12 cellular contexts compared by ENCODE assay signal in the genomic region with DNA sequence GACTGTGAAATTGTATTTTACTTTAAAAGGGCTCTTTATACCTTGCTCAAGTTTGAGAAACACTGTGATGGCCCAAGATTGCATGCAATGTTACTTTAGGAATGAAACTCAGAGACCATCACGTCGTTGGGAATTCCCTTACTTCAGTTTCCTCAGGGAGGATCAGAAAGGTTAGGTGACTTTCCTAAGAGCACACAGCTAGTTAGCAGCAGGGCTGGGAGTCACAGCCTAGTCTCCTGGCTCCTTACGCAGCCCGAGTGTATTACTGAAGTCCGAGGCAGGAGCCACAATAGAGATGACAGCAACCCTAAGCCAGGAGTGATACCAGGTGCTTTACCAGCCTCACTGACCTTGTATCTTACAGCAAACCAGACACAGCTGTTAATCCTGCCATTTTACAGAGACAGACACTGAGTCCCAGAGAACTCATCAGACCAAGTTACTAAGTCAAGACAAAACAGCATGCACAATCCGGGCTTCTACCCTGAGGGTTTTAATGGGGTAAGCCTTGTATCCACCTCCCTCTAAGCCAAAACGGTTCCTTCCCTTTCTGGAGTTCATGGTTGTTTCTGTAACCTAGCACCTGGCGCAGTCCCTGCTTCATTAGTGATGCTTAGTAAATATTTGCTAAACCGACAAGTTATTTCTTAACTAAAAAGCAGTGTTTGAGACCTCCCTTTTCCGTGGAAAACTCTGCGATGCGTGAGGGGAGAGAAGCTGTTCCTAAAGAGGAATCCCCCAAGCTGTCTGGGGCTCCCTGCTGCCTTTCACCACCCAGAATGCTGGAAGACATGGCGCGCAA.
DNase-seq lines count a peak whose midpoint lies in the region; ATAC-seq and TF ChIP-seq lines count a peak whose summit lies in the region.
"Had no signal": no experiment of that assay in that cellular context is flagged by ENCODE, and none has a peak within 500 bp of the region (broad histone marks: within the 10 kb centered on the region; RNA-seq: fewer than 3 reads in every experiment).

No MANE protein-coding gene starts in this region.

- intact Hi-C loops in Calu3 (cut with micrococcal nuclease; ENCODE audit: unreplicated experiment) = no loop called here
- intact Hi-C loops in thyroid gland (cut with DNase I) = no loop called here

- H3K4me1 ChIP-seq in BLaER1 treated with 17β-estradiol and CSF1 and Interleukin-3, amounts not matched to agents 10 nM and 100 nM = peaks cover 18 to 90% (median 58%) of the 10 kb centered on the region in 10 experiments
- H3K4me1 ChIP-seq in HUES64 (ENCODE audit: insufficient read depth, low read length) (peaks cover 22% of the 10 kb centered on the region), thyroid gland (no peaks in the 10 kb centered on the region)

- no peaks in the 10 kb centered on the region for H3K27me3 Mint-ChIP-seq in WTC11 (ENCODE audit: low read depth)
- no peaks in the 10 kb centered on the region for H3K27me3 Mint-ChIP-seq in Calu3 (ENCODE audit: unreplicated experiment)
- H3K27me3 Mint-ChIP-seq in T-cell = no peaks in the 10 kb centered on the region

- peaks cover 0 to 24% (median 0%) of the 10 kb centered on the region in 11 experiments; a peak in 2 of 22 replicates for H4K20me1 ChIP-seq in BLaER1 treated with 17β-estradiol and CSF1 and Interleukin-3, amounts not matched to agents 10 nM and 100 nM

- peaks cover 17% of the 10 kb centered on the region for H3K4me1 Mint-ChIP-seq in WTC11
- no peaks in the 10 kb centered on the region for H3K4me1 Mint-ChIP-seq in Calu3 (ENCODE audit: low read depth, unreplicated experiment)
- no peaks in the 10 kb centered on the region for H3K4me1 Mint-ChIP-seq in T-cell

- WGBS in HUES64 = 73% methylated on average over 14 of the region's 14 CpGs
- WGBS in thyroid gland, 2 donors = 84 to 90% methylated on average over 14 of the region's 14 CpGs

- peak overlapping the region in 9 of 10 experiments; percentile 17 to 51 (median 41); a peak in 14 of 20 replicates for H3K4me3 ChIP-seq in BLaER1 treated with 17β-estradiol and CSF1 and Interleukin-3, amounts not matched to agents 10 nM and 100 nM
- H3K4me3 ChIP-seq in HUES64 (ENCODE audit: low read length) (no peak overlapping the region), thyroid gland (replicated peaks in 1 of 3) (no peak overlapping the region)

- DNase-seq in WTC11 (ENCODE audit: low spot score) = no peak
- DNase-seq in kidney tubule cell (ENCODE audit: low spot score) = peak; percentile 23
- DNase-seq in Calu3 = no peak
- DNase-seq in T-cell = no peak
- no peak for DNase-seq in NK-92 treated with Interleukin-12 subunit alpha and Interleukin-12 subunit beta, amount 100 ng/mL, for 24 hours (lab: John Stamatoyannopoulos, UW)
- DNase-seq in thyroid gland = no peak
- DNase-seq: activated CD4-positive, alpha-beta T cell treated with anti-CD3 and anti-CD28 coated beads, Interleukin-2, amount 50 U/mL, for 48 hours; cortex of kidney; Right ventricle myocardium superior had no signal

- CTCF ChIA-PET in WTC11 (lab: Charles Lee) (interaction anchor here (1.0 to 1.6 kb wide), 5 partner anchors 13 to 438 kb away, joined by 3 to 5 read pairs (median 3); no protein-coding TSS in a partner anchor), Calu3 (lab: Charles Lee) (no interaction called here), T-cell (lab: Charles Lee) (no interaction called here)

- H3K27me3 ChIP-seq in BLaER1 treated with 17β-estradiol and CSF1 and Interleukin-3, amounts not matched to agents 10 nM and 100 nM = no peaks in the 10 kb centered on the region
- no peaks in the 10 kb centered on the region for H3K27me3 ChIP-seq in HUES64 (ENCODE audit: insufficient read depth, low read length)
- no peaks in the 10 kb centered on the region for H3K27me3 ChIP-seq in thyroid gland

- TF ChIP-seq POLR2A in thyroid gland (IDR thresholded peaks at IDR 0.05) = no peak

- peaks cover 0 to 14% (median 0%) of the 10 kb centered on the region in 11 experiments; a peak in 1 of 22 replicates for H3K9me3 ChIP-seq in BLaER1 treated with 17β-estradiol and CSF1 and Interleukin-3, amounts not matched to agents 10 nM and 100 nM (replicated peaks in 1 of 11)
- H3K9me3 ChIP-seq in HUES64 (ENCODE audit: insufficient read depth, low read depth, low read length) = no peaks in the 10 kb centered on the region
- no peaks in the 10 kb centered on the region for H3K9me3 ChIP-seq in thyroid gland

- H3K9ac ChIP-seq in BLaER1 treated with 17β-estradiol and CSF1 and Interleukin-3, amounts not matched to agents 10 nM and 100 nM = peak overlapping the region in 10 of 11 experiments; percentile 26 to 87 (median 75); a peak in 19 of 22 replicates
- peak overlapping the region; percentile 47; the same call in 1 of the 2 replicates for H3K9ac ChIP-seq in HUES64 (ENCODE audit: low read depth, low read length)

- no peak for TF ChIP-seq CTCF in WTC11 (IDR thresholded peaks at IDR 0.05)
- TF ChIP-seq CTCF in Calu3 (IDR thresholded peaks at IDR 0.05; ENCODE audit: unreplicated experiment) = no peak
- TF ChIP-seq CTCF in thyroid gland (IDR thresholded peaks at IDR 0.05) = no peak

- H3K9me3 Mint-ChIP-seq in WTC11 = no peaks in the 10 kb centered on the region
- no peaks in the 10 kb centered on the region for H3K9me3 Mint-ChIP-seq in Calu3 (ENCODE audit: low read depth, unreplicated experiment)
- H3K9me3 Mint-ChIP-seq in T-cell = no peaks in the 10 kb centered on the region
- H3K9me3 Mint-ChIP-seq: activated T-helper 1 cell treated with anti-CD3 and anti-CD28 coated beads, Interleukin-12 subunit alpha, Interleukin-12 subunit beta, Interleukin-2, Interleukin-4 antibody, amounts not matched to agents 30 ng/mL and 10 ng/mL and 1 ng/mL, durations not matched to agents 14 hours and 24 hours and 36 hours had no signal

- no peak overlapping the region for H3K4me3 Mint-ChIP-seq in WTC11
- no peak overlapping the region for H3K4me3 Mint-ChIP-seq in Calu3 (ENCODE audit: low read depth, unreplicated experiment)
- no peak overlapping the region for H3K4me3 Mint-ChIP-seq in T-cell
- H3K4me3 Mint-ChIP-seq: activated T-helper 1 cell treated with anti-CD3 and anti-CD28 coated beads, Interleukin-12 subunit alpha, Interleukin-12 subunit beta, Interleukin-2, Interleukin-4 antibody, amounts not matched to agents 30 ng/mL and 10 ng/mL and 1 ng/mL, durations not matched to agents 14 hours and 24 hours and 36 hours had no signal

- peak overlapping the region; percentile 73 to 94 (median 82) for H3K4me2 ChIP-seq in BLaER1 treated with 17β-estradiol and CSF1 and Interleukin-3, amounts not matched to agents 10 nM and 100 nM

- H3K27ac Mint-ChIP-seq in WTC11 = peak overlapping the region; percentile 78
- H3K27ac Mint-ChIP-seq in Calu3 (ENCODE audit: unreplicated experiment) = no peak overlapping the region
- no peak overlapping the region for H3K27ac Mint-ChIP-seq in T-cell
- H3K27ac Mint-ChIP-seq: activated T-helper 1 cell treated with anti-CD3 and anti-CD28 coated beads, Interleukin-12 subunit alpha, Interleukin-12 subunit beta, Interleukin-2, Interleukin-4 antibody, amounts not matched to agents 30 ng/mL and 10 ng/mL and 1 ng/mL, durations not matched to agents 14 hours and 24 hours and 36 hours had no signal

- peaks cover 25 to 54% (median 37%) of the 10 kb centered on the region in 11 experiments for H3K36me3 ChIP-seq in BLaER1 treated with 17β-estradiol and CSF1 and Interleukin-3, amounts not matched to agents 10 nM and 100 nM
- H3K36me3 ChIP-seq in HUES64 (ENCODE audit: insufficient read depth, low read length) (peaks cover 12% of the 10 kb centered on the region), thyroid gland (no peaks in the 10 kb centered on the region)

- peak overlapping the region in 9 of 11 experiments; percentile 39 to 97 (median 87); a peak in 17 of 22 replicates for H3K27ac ChIP-seq in BLaER1 treated with 17β-estradiol and CSF1 and Interleukin-3, amounts not matched to agents 10 nM and 100 nM
- peak overlapping the region; percentile 58; the same call in 1 of the 2 replicates for H3K27ac ChIP-seq in HUES64 (ENCODE audit: low read depth, low read length)
- H3K27ac ChIP-seq in thyroid gland = no peak overlapping the region

- ATAC-seq in WTC11 (no peak), T-cell (replicated peaks in 1 of 4) (no peak)

- H3K36me3 Mint-ChIP-seq in WTC11 = no peaks in the 10 kb centered on the region; the same call in 1 of the 2 replicates
- H3K36me3 Mint-ChIP-seq in Calu3 (ENCODE audit: insufficient read depth, unreplicated experiment) = no peaks in the 10 kb centered on the region
- peaks cover 48% of the 10 kb centered on the region for H3K36me3 Mint-ChIP-seq in T-cell

- POLR2A ChIA-PET in WTC11 (lab: Charles Lee) = no interaction called here
- POLR2A ChIA-PET in T-cell (lab: Charles Lee) = no interaction called here

- no TSS peak for BruUV-seq in Calu3 (replicated peaks; lab: Mats Ljungman, UMichigan)

TF ChIP-seq in WTC11, 78 proteins besides CTCF, POLR2A, EP300 and RAD21 (continues in another document):
- TF ChIP-seq ZNF423 (CRISPR knock-in tag; IDR thresholded peaks at IDR 0.05) = no peak
- no peak for TF ChIP-seq ZNF263 (CRISPR knock-in tag; IDR thresholded peaks at IDR 0.05; ENCODE audit: low read depth)
- no peak for TF ChIP-seq TEAD4 (CRISPR knock-in tag; IDR thresholded peaks at IDR 0.05)
- no peak for TF ChIP-seq ZNF219 (CRISPR knock-in tag; IDR thresholded peaks at IDR 0.05; ENCODE audit: borderline replicate concordance)
- no peak for TF ChIP-seq CBFB (CRISPR knock-in tag; IDR thresholded peaks at IDR 0.05; ENCODE audit: low read depth)
- TF ChIP-seq FOXK1 (CRISPR knock-in tag; IDR thresholded peaks at IDR 0.05) = no peak
- TF ChIP-seq ZNF671 (CRISPR knock-in tag; IDR thresholded peaks at IDR 0.05) = no peak
- no peak for TF ChIP-seq NR3C1 (CRISPR knock-in tag; conservative IDR thresholded peaks at IDR 0.05; ENCODE audit: low read depth)
- TF ChIP-seq, protein P1, sequence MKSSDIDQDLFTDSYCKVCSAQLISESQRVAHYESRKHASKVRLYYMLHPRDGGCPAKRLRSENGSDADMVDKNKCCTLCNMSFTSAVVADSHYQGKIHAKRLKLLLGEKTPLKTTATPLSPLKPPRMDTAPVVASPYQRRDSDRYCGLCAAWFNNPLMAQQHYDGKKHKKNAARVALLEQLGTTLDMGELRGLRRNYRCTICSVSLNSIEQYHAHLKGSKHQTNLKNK (CRISPR knock-in tag; IDR thresholded peaks at IDR 0.05) = no peak
- TF ChIP-seq EMX1 (CRISPR knock-in tag; IDR thresholded peaks at IDR 0.05) = no peak
- TF ChIP-seq, protein P2, sequence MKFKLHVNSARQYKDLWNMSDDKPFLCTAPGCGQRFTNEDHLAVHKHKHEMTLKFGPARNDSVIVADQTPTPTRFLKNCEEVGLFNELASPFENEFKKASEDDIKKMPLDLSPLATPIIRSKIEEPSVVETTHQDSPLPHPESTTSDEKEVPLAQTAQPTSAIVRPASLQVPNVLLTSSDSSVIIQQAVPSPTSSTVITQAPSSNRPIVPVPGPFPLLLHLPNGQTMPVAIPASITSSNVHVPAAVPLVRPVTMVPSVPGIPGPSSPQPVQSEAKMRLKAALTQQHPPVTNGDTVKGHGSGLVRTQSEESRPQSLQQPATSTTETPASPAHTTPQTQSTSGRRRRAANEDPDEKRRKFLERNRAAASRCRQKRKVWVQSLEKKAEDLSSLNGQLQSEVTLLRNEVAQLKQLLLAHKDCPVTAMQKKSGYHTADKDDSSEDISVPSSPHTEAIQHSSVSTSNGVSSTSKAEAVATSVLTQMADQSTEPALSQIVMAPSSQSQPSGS (CRISPR knock-in tag; IDR thresholded peaks at IDR 0.05; ENCODE audit: borderline replicate concordance, low read depth) = no peak

Comparison
In these comparisons a context has a peak if more than half of its experiments do, and no peak if none do; other contexts are left out.
1. H3K27ac ChIP-seq: peak in BLaER1 treated with 17β-estradiol and CSF1 and Interleukin-3, amounts not matched to agents 10 nM and 100 nM (9 of 11) and HUES64 (single experiment); none in thyroid gland (0 of 3).
2. H3K4me3 ChIP-seq: peak in BLaER1 treated with 17β-estradiol and CSF1 and Interleukin-3, amounts not matched to agents 10 nM and 100 nM (9 of 10); none in HUES64 (single experiment) and thyroid gland (0 of 3).